Comparison of ENCODE assay signal across 13 cellular contexts in genomic region chr9:131308452-131308851, GRCh38. TPM values are rescaled to one million over a fixed set of nuclear protein-coding genes. Genes with fewer than 3 reads are reported as not detected.
DNase-seq lines count a peak whose midpoint lies in the region; ATAC-seq and TF ChIP-seq lines count a peak whose summit lies in the region.
"Had no signal": no experiment of that assay in that cellular context is flagged by ENCODE, and none has a peak within 500 bp of the region (broad histone marks: within the 10 kb centered on the region; RNA-seq: fewer than 3 reads in every experiment).

No MANE protein-coding gene starts in this region.

- no peak overlapping the region for H3K9ac ChIP-seq in skeletal muscle tissue (ENCODE audit: low read depth in 1 of 3, low read length in 3 of 3)

- H3K36me3 Mint-ChIP-seq in endothelial cell (ENCODE audit: low read depth, unreplicated experiment), result peaks cover 4% of the 10 kb centered on the region
- H3K36me3 Mint-ChIP-seq: CD4-positive, alpha-beta memory T cell had no signal

- H3K9me3 Mint-ChIP-seq in endothelial cell (ENCODE audit: unreplicated experiment), result no peaks in the 10 kb centered on the region
- H3K9me3 Mint-ChIP-seq: CD4-positive, alpha-beta memory T cell; HFFc6 had no signal

- peak overlapping the region; percentile 77 for H3K27ac Mint-ChIP-seq in endothelial cell (ENCODE audit: unreplicated experiment)
- H3K27ac Mint-ChIP-seq: HFFc6 had no signal

- H3K36me3 ChIP-seq in heart left ventricle (peaks cover 0 to 21% (median 0%) of the 10 kb centered on the region in 9 donors), skeletal muscle tissue (ENCODE audit: control insufficient read depth in 3 of 3, insufficient read depth in 3 of 3, low read length in 3 of 3) (peaks cover 4 to 6% (median 4%) of the 10 kb centered on the region in 3 donors)

- no peak overlapping the region for H3K4me3 Mint-ChIP-seq in endothelial cell (ENCODE audit: unreplicated experiment)
- H3K4me3 Mint-ChIP-seq: CD4-positive, alpha-beta memory T cell; HFFc6 had no signal

- H3K27me3 ChIP-seq in heart left ventricle (no peaks in the 10 kb centered on the region), right cardiac atrium (ENCODE audit: control insufficient read depth, insufficient read depth) (no peaks in the 10 kb centered on the region), skeletal muscle tissue (ENCODE audit: control insufficient read depth in 3 of 3, insufficient read depth in 3 of 3, low read length in 3 of 3) (no peaks in the 10 kb centered on the region)

- ATAC-seq in Right ventricle myocardium inferior (peak; percentile 6), heart left ventricle (no peak), right cardiac atrium (peak; percentile 9 to 15)

- TF ChIP-seq CTCF in heart left ventricle (IDR thresholded peaks at IDR 0.05) (no peak), endothelial cell (IDR thresholded peaks at IDR 0.05; ENCODE audit: unreplicated experiment) (no peak)

- peaks cover 3% of the 10 kb centered on the region for H3K27me3 Mint-ChIP-seq in endothelial cell (ENCODE audit: unreplicated experiment)
- H3K27me3 Mint-ChIP-seq: CD4-positive, alpha-beta memory T cell had no signal

- no peak for TF ChIP-seq POLR2A in heart left ventricle (IDR thresholded peaks at IDR 0.05)

- H3K9me3 ChIP-seq in heart left ventricle (no peaks in the 10 kb centered on the region), right cardiac atrium (ENCODE audit: control insufficient read depth, low read length) (no peaks in the 10 kb centered on the region), skeletal muscle tissue (ENCODE audit: control insufficient read depth in 3 of 3, low read length in 3 of 3) (no peaks in the 10 kb centered on the region)

- intact Hi-C loops in Right ventricle myocardium inferior (cut with DNase I), result no loop called here
- intact Hi-C loops in heart left ventricle (cut with DNase I), result no loop called here
- intact Hi-C loops in right cardiac atrium (cut with DNase I), result no loop called here

- in situ Hi-C loops in ACHN (cut with HindIII; ENCODE audit: low pct_ligation_motif_present, low pct_unique_long_range_greater_than_20kb, low sequenced_read_pairs), result no loop called here

- peaks cover 0 to 35% (median 12%) of the 10 kb centered on the region in 12 donors for H3K4me1 ChIP-seq in heart left ventricle
- H3K4me1 ChIP-seq in right cardiac atrium (ENCODE audit: control insufficient read depth, insufficient read depth, low read length), result peaks cover 6% of the 10 kb centered on the region
- H3K4me1 ChIP-seq in skeletal muscle tissue (ENCODE audit: control insufficient read depth in 3 of 3, insufficient read depth in 3 of 3, low read length in 3 of 3), result peaks cover 20 to 54% (median 35%) of the 10 kb centered on the region in 3 donors

- H3K27ac ChIP-seq in heart left ventricle (peak overlapping the region in 4 of 12 donors; percentile 29 to 86 (median 38)), right cardiac atrium (ENCODE audit: low read length) (peak overlapping the region; percentile 23), skeletal muscle tissue (ENCODE audit: low read depth, low read length) (peak overlapping the region; percentile 44)
- H3K27ac ChIP-seq: C4-2B had no signal

- H3K4me1 Mint-ChIP-seq in endothelial cell (ENCODE audit: unreplicated experiment), result peaks cover 26% of the 10 kb centered on the region

- DNase-seq in Right ventricle myocardium inferior (ENCODE audit: missing footprints), result no peak
- no peak for DNase-seq in heart left ventricle
- DNase-seq in endothelial cell (ENCODE audit: low spot score), result no peak
- DNase-seq in right cardiac atrium, result peak in 1 of 3 donors; percentile 65
- no peak for DNase-seq in DMS153 (lab: John Stamatoyannopoulos, UW)
- no peak for DNase-seq in ACHN
- no peak for DNase-seq in cerebellum (ENCODE audit: low spot score)
- DNase-seq: 8988T; CD4-positive, alpha-beta memory T cell; HCEC 1CT; HFFc6 had no signal

- 69 to 87% (median 80%) methylated on average over 11 of the region's 11 CpGs for WGBS in heart left ventricle, 4 donors
- 79% methylated on average over 11 of the region's 11 CpGs for WGBS in right cardiac atrium

- H3K4me3 ChIP-seq in heart left ventricle (no peak overlapping the region), right cardiac atrium (ENCODE audit: low read length) (no peak overlapping the region), skeletal muscle tissue (ENCODE audit: low read length in 3 of 3) (no peak overlapping the region)

RNA-seq across cellular contexts. Expression of gene PLPP7, which starts 18.9 kb away (rescaled TPM):
- total RNA-seq in Right ventricle myocardium inferior, result 107 TPM
- total RNA-seq in heart left ventricle, result 100 to 1,000 TPM in 6 of 9 donors, 10 to 100 TPM in 3; 78.8 to 293 (median 109) TPM
- polyA plus RNA-seq in heart left ventricle, result 100 to 1,000 TPM in 1 of 2 donors, 10 to 100 TPM in 1; 56.1 to 166 TPM
- 4.9 TPM for total RNA-seq in endothelial cell (ENCODE audit: unreplicated experiment)
- 100 to 1,000 TPM in 3 of 4 donors, 10 to 100 TPM in 1; 96.3 to 126 (median 106) TPM for total RNA-seq in right cardiac atrium
- 160 TPM for polyA plus RNA-seq in right cardiac atrium
- 34.4 TPM for total RNA-seq in skeletal muscle tissue
- total RNA-seq in cerebellum, result 6.6 TPM
- total RNA-seq: CD4-positive, alpha-beta memory T cell had no signal
- polyA plus RNA-seq: CD4-positive, alpha-beta memory T cell had no signal

RNA-seq across cellular contexts. Expression of gene FAM78A, which starts 32.1 kb away (rescaled TPM):
- 62.9 TPM for total RNA-seq in Right ventricle myocardium inferior
- total RNA-seq in heart left ventricle, result 10 to 100 TPM; 24.8 to 36.0 (median 33.4) TPM
- polyA plus RNA-seq in heart left ventricle, result 10 to 100 TPM; 13.6 to 37.9 TPM
- total RNA-seq in endothelial cell (ENCODE audit: unreplicated experiment), result 73.4 TPM
- 10 to 100 TPM; 37.9 to 63.8 (median 53.9) TPM for total RNA-seq in right cardiac atrium
- polyA plus RNA-seq in right cardiac atrium, result 50.7 TPM
- total RNA-seq in skeletal muscle tissue, result 14.6 TPM
- total RNA-seq in cerebellum, result 1.7 TPM

Comparison
In these comparisons a context has a peak if more than half of its experiments do, and no peak if none do; other contexts are left out.
1. ATAC-seq: peak in Right ventricle myocardium inferior (single experiment) and right cardiac atrium (2 of 2); none in heart left ventricle (0 of 4).